In genomic region chr14:95341115-95341514, GRCh38 we compare ENCODE assay signal across 14 cellular contexts.
"Had no signal": no experiment of that assay in that cellular context is flagged by ENCODE, and none has a peak within 500 bp of the region (broad histone marks: within the 10 kb centered on the region; RNA-seq: fewer than 3 reads in every experiment).

No MANE protein-coding gene starts in this region.

- DNase-seq: activated CD4-positive, alpha-beta memory T cell treated with anti-CD3 and anti-CD28 coated beads for 36 hours; activated CD4-positive, alpha-beta T cell treated with anti-CD3 and anti-CD28 coated beads for 36 hours; activated CD8-positive, alpha-beta memory T cell treated with anti-CD3 and anti-CD28 coated beads, Interleukin-2, amount 10 ng/mL, durations not matched to agents 7 days and 5 days; activated naive CD4-positive, alpha-beta T cell treated with anti-CD3 and anti-CD28 coated beads for 36 hours; activated T-cell treated with anti-CD3 and anti-CD28 coated beads, Interleukin-2, amount 50 U/mL, for 1 hour; foreskin melanocyte; stimulated activated CD4-positive, alpha-beta T cell treated with anti-CD3 and anti-CD28 coated beads, Interleukin-15, amount 100 ng/mL, for 24 hours; stimulated activated CD4-positive, alpha-beta T cell treated with anti-CD3 and anti-CD28 coated beads, Interleukin-4, amount 100 ng/mL, for 1 hour; stimulated activated naive B cell treated with anti-CD40 and anti-IgM and Interleukin-4, amounts not matched to agents 10 μg/mL and 1 μg/mL and 100 μg/mL, for 72 hours had no signal

- H3K27me3 ChIP-seq: ascending aorta, tibial nerve, vagina had no signal

- H3K4me3 ChIP-seq: ascending aorta, cardiac muscle cell, tibial nerve, vagina had no signal

- H3K4me1 ChIP-seq: ascending aorta, vagina had no signal

- H3K27ac ChIP-seq: ascending aorta, cardiac muscle cell, vagina had no signal

- H3K36me3 ChIP-seq: ascending aorta, cardiac muscle cell, tibial nerve, vagina had no signal

- FAIRE-seq: endothelial cell of umbilical vein had no signal

- H3K9me3 ChIP-seq: ascending aorta, tibial nerve, vagina had no signal
